ENCODE assay signal across 1 cellular context in genomic region chr20:47356526-47357295, GRCh38.
TF ChIP-seq lines count a peak whose summit lies in the region.

ZMYND8 (minus strand) TSS chr20:47356699; CDS start chr20:47356670, 29 bp downstream.

TF ChIP-seq in HepG2, 621 proteins besides CTCF, POLR2A, EP300 and RAD21 (continued from another document and continues in another):
- TF ChIP-seq ZSCAN31 (CRISPR knock-in tag; IDR thresholded peaks at IDR 0.05; ENCODE audit: low read depth) (peak; percentile 77; the same call in 1 of the 2 replicates), MYPOP (CRISPR knock-in tag; IDR thresholded peaks at IDR 0.05) (0 out of 2 replicates have a peak, but pooled peaks have one; percentile 29), ZNF3 (CRISPR knock-in tag; IDR thresholded peaks at IDR 0.05) (no peak), PTBP1 (IDR thresholded peaks at IDR 0.05; ENCODE audit: low read depth, low read length, poor library complexity, severe bottlenecking) (peak; percentile 71), ZMAT3 (CRISPR knock-in tag; conservative IDR thresholded peaks at IDR 0.05) (peak; percentile 88; the same call in 1 of the 2 replicates), ELK4 (CRISPR knock-in tag; IDR thresholded peaks at IDR 0.05; ENCODE audit: borderline replicate concordance) (no peak), BORCS8-MEF2B (CRISPR knock-in tag; IDR thresholded peaks at IDR 0.05) (peak; percentile 54), ZNF605 (CRISPR knock-in tag; IDR thresholded peaks at IDR 0.05) (peak; percentile 68), ZNF614 (CRISPR knock-in tag; IDR thresholded peaks at IDR 0.05; ENCODE audit: borderline replicate concordance) (peak; percentile 71; the same call in 1 of the 2 replicates), NCOA2 (CRISPR knock-in tag; IDR thresholded peaks at IDR 0.05) (peak; percentile 63), RXRA (CRISPR knock-in tag; IDR thresholded peaks at IDR 0.05) (no peak), ZNF589 (CRISPR knock-in tag; conservative IDR thresholded peaks at IDR 0.05) (no peak), ZNF839 (CRISPR knock-in tag; IDR thresholded peaks at IDR 0.05; ENCODE audit: borderline replicate concordance) (peak; percentile 34; the same call in 1 of the 2 replicates), POLR2AphosphoS5 (IDR thresholded peaks at IDR 0.05; ENCODE audit: low read depth, low read length) (peak; percentile 90), HOXA5 (CRISPR knock-in tag; IDR thresholded peaks at IDR 0.05) (no peak), ZNF160 (CRISPR knock-in tag; IDR thresholded peaks at IDR 0.05) (no peak), FOXK2 (IDR thresholded peaks at IDR 0.05) (no peak), RBM39 (IDR thresholded peaks at IDR 0.05; ENCODE audit: low read depth, low read length, poor library complexity, severe bottlenecking) (peak; percentile 95), RBAK (CRISPR knock-in tag; IDR thresholded peaks at IDR 0.05) (no peak), ZNF710 (CRISPR knock-in tag; IDR thresholded peaks at IDR 0.05; ENCODE audit: borderline replicate concordance) (0 out of 2 replicates have a peak, but pooled peaks have one; percentile 64), DR1 (CRISPR knock-in tag; IDR thresholded peaks at IDR 0.05) (peak; percentile 80), RARA (CRISPR knock-in tag; IDR thresholded peaks at IDR 0.05) (peak; percentile 3; the same call in 1 of the 2 replicates), SIX1 (CRISPR knock-in tag; IDR thresholded peaks at IDR 0.05; ENCODE audit: borderline replicate concordance) (peak; percentile 28; the same call in 1 of the 2 replicates), ZNF766 (CRISPR knock-in tag; IDR thresholded peaks at IDR 0.05; ENCODE audit: borderline replicate concordance) (no peak), JUN (CRISPR knock-in tag; IDR thresholded peaks at IDR 0.05) (no peak), SP2 (CRISPR knock-in tag; IDR thresholded peaks at IDR 0.05) (no peak), CAMTA2 (CRISPR knock-in tag; IDR thresholded peaks at IDR 0.05; ENCODE audit: borderline replicate concordance) (no peak; the same call in 1 of the 2 replicates), ZNF550 (CRISPR knock-in tag; IDR thresholded peaks at IDR 0.05; ENCODE audit: borderline replicate concordance) (no peak), AGO1 (IDR thresholded peaks at IDR 0.05; ENCODE audit: low read depth, low read length, poor library complexity, severe bottlenecking) (no peak), ZNF121 (CRISPR knock-in tag; IDR thresholded peaks at IDR 0.05) (no peak), MTF1 (CRISPR knock-in tag; IDR thresholded peaks at IDR 0.05) (no peak), HNRNPL (IDR thresholded peaks at IDR 0.05; ENCODE audit: low read depth, low read length) (peak; percentile 64; the same call in 1 of the 2 replicates), ZNF253 (CRISPR knock-in tag; IDR thresholded peaks at IDR 0.05; ENCODE audit: borderline replicate concordance) (0 out of 2 replicates have a peak, but pooled peaks have one; percentile 60), ZNF281 (CRISPR knock-in tag; IDR thresholded peaks at IDR 0.05; ENCODE audit: borderline replicate concordance) (no peak), MAFK (conservative IDR thresholded peaks at IDR 0.05 in 1 of 2, IDR thresholded peaks at IDR 0.05 in 1 of 2; ENCODE audit: low read length in 2 of 2) (no peak), ZMAT5 (CRISPR knock-in tag; IDR thresholded peaks at IDR 0.05; ENCODE audit: borderline replicate concordance, low read depth) (no peak), NR0B2 (CRISPR knock-in tag; IDR thresholded peaks at IDR 0.05) (no peak)
- TF ChIP-seq, protein P1, sequence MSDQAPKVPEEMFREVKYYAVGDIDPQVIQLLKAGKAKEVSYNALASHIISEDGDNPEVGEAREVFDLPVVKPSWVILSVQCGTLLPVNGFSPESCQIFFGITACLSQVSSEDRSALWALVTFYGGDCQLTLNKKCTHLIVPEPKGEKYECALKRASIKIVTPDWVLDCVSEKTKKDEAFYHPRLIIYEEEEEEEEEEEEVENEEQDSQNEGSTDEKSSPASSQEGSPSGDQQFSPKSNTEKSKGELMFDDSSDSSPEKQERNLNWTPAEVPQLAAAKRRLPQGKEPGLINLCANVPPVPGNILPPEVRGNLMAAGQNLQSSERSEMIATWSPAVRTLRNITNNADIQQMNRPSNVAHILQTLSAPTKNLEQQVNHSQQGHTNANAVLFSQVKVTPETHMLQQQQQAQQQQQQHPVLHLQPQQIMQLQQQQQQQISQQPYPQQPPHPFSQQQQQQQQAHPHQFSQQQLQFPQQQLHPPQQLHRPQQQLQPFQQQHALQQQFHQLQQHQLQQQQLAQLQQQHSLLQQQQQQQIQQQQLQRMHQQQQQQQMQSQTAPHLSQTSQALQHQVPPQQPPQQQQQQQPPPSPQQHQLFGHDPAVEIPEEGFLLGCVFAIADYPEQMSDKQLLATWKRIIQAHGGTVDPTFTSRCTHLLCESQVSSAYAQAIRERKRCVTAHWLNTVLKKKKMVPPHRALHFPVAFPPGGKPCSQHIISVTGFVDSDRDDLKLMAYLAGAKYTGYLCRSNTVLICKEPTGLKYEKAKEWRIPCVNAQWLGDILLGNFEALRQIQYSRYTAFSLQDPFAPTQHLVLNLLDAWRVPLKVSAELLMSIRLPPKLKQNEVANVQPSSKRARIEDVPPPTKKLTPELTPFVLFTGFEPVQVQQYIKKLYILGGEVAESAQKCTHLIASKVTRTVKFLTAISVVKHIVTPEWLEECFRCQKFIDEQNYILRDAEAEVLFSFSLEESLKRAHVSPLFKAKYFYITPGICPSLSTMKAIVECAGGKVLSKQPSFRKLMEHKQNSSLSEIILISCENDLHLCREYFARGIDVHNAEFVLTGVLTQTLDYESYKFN (CRISPR knock-in tag; conservative IDR thresholded peaks at IDR 0.05) = no peak
- TF ChIP-seq, protein P2, sequence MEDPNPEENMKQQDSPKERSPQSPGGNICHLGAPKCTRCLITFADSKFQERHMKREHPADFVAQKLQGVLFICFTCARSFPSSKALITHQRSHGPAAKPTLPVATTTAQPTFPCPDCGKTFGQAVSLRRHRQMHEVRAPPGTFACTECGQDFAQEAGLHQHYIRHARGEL (CRISPR knock-in tag; IDR thresholded peaks at IDR 0.05) = no peak
- TF ChIP-seq, protein P3, sequence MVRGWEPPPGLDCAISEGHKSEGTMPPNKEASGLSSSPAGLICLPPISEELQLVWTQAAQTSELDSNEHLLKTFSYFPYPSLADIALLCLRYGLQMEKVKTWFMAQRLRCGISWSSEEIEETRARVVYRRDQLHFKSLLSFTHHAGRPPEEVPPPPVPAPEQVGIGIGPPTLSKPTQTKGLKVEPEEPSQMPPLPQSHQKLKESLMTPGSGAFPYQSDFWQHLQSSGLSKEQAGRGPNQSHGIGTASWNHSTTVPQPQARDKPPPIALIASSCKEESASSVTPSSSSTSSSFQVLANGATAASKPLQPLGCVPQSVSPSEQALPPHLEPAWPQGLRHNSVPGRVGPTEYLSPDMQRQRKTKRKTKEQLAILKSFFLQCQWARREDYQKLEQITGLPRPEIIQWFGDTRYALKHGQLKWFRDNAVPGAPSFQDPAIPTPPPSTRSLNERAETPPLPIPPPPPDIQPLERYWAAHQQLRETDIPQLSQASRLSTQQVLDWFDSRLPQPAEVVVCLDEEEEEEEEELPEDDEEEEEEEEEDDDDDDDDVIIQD (CRISPR knock-in tag; IDR thresholded peaks at IDR 0.05; ENCODE audit: low read depth) = no peak; the same call in 1 of the 2 replicates
- TF ChIP-seq, protein P4, sequence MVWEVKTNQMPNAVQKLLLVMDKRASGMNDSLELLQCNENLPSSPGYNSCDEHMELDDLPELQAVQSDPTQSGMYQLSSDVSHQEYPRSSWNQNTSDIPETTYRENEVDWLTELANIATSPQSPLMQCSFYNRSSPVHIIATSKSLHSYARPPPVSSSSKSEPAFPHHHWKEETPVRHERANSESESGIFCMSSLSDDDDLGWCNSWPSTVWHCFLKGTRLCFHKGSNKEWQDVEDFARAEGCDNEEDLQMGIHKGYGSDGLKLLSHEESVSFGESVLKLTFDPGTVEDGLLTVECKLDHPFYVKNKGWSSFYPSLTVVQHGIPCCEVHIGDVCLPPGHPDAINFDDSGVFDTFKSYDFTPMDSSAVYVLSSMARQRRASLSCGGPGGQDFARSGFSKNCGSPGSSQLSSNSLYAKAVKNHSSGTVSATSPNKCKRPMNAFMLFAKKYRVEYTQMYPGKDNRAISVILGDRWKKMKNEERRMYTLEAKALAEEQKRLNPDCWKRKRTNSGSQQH (CRISPR knock-in tag; IDR thresholded peaks at IDR 0.05; ENCODE audit: low read depth) = no peak; the same call in none of the 2 replicates
